Comparison of ENCODE assay signal across 1 cellular context in genomic region chr2:74424139-74424992, GRCh38.
TF ChIP-seq lines count a peak whose summit lies in the region.

No MANE protein-coding gene starts in this region.

TF ChIP-seq in WTC11, 78 proteins besides CTCF, POLR2A, EP300 and RAD21:
- 0 out of 2 replicates have a peak, but pooled peaks have one; percentile 28 for TF ChIP-seq TP53 (CRISPR knock-in tag; IDR thresholded peaks at IDR 0.05)
- TF ChIP-seq, protein P1, sequence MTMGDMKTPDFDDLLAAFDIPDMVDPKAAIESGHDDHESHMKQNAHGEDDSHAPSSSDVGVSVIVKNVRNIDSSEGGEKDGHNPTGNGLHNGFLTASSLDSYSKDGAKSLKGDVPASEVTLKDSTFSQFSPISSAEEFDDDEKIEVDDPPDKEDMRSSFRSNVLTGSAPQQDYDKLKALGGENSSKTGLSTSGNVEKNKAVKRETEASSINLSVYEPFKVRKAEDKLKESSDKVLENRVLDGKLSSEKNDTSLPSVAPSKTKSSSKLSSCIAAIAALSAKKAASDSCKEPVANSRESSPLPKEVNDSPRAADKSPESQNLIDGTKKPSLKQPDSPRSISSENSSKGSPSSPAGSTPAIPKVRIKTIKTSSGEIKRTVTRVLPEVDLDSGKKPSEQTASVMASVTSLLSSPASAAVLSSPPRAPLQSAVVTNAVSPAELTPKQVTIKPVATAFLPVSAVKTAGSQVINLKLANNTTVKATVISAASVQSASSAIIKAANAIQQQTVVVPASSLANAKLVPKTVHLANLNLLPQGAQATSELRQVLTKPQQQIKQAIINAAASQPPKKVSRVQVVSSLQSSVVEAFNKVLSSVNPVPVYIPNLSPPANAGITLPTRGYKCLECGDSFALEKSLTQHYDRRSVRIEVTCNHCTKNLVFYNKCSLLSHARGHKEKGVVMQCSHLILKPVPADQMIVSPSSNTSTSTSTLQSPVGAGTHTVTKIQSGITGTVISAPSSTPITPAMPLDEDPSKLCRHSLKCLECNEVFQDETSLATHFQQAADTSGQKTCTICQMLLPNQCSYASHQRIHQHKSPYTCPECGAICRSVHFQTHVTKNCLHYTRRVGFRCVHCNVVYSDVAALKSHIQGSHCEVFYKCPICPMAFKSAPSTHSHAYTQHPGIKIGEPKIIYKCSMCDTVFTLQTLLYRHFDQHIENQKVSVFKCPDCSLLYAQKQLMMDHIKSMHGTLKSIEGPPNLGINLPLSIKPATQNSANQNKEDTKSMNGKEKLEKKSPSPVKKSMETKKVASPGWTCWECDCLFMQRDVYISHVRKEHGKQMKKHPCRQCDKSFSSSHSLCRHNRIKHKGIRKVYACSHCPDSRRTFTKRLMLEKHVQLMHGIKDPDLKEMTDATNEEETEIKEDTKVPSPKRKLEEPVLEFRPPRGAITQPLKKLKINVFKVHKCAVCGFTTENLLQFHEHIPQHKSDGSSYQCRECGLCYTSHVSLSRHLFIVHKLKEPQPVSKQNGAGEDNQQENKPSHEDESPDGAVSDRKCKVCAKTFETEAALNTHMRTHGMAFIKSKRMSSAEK (CRISPR knock-in tag; IDR thresholded peaks at IDR 0.05; ENCODE audit: borderline replicate concordance), result no peak
- TF ChIP-seq FOXK1 (CRISPR knock-in tag; IDR thresholded peaks at IDR 0.05), result no peak
- 0 out of 2 replicates have a peak, but pooled peaks have one; percentile 47 for TF ChIP-seq TEAD1 (CRISPR knock-in tag; IDR thresholded peaks at IDR 0.05)
- TF ChIP-seq ZNF138 (CRISPR knock-in tag; conservative IDR thresholded peaks at IDR 0.05), result 0 out of 2 replicates have a peak, but pooled peaks have one; percentile 19
